8 cellular contexts compared by ENCODE assay signal in genomic region chr11:128720522-128720985, GRCh38. TPM values are rescaled to one million over a fixed set of nuclear protein-coding genes. Genes with fewer than 3 reads are reported as not detected.
DNase-seq lines count a peak whose midpoint lies in the region; ATAC-seq and TF ChIP-seq lines count a peak whose summit lies in the region.

No MANE protein-coding gene starts in this region.

- H3K27ac Mint-ChIP-seq in activated CD8-positive, alpha-beta T cell treated with anti-CD3 and anti-CD28 coated beads for 36 hours: peak overlapping the region; percentile 97

- peaks cover 92% of the 10 kb centered on the region for H3K4me1 Mint-ChIP-seq in activated CD8-positive, alpha-beta T cell treated with anti-CD3 and anti-CD28 coated beads for 36 hours (ENCODE audit: low read depth)

- no peaks in the 10 kb centered on the region for H3K27me3 ChIP-seq in BLaER1 treated with 17β-estradiol and CSF1 and Interleukin-3, amounts not matched to agents 10 nM and 100 nM
- no peaks in the 10 kb centered on the region for H3K27me3 ChIP-seq in lower lobe of right lung (ENCODE audit: low read depth)

- peaks cover 15% of the 10 kb centered on the region for H3K36me3 Mint-ChIP-seq in activated CD8-positive, alpha-beta T cell treated with anti-CD3 and anti-CD28 coated beads for 36 hours (ENCODE audit: low read depth)

- H3K27ac ChIP-seq in BLaER1 treated with 17β-estradiol and CSF1 and Interleukin-3, amounts not matched to agents 10 nM and 100 nM: peak overlapping the region; percentile 87 to 98 (median 94)
- H3K27ac ChIP-seq in lower lobe of right lung: peak overlapping the region; percentile 75

- peak overlapping the region; percentile 78 for H3K4me3 Mint-ChIP-seq in activated CD8-positive, alpha-beta T cell treated with anti-CD3 and anti-CD28 coated beads for 36 hours

- POLR2A ChIA-PET in activated CD8-positive, alpha-beta T cell treated with anti-CD3 and anti-CD28 coated beads for 36 hours (lab: Charles Lee): interaction anchor here (0.9 to 3.1 kb wide), 6 partner anchors 11 to 37 kb away, joined by 3 to 13 read pairs (median 4); no protein-coding TSS in a partner anchor

- H3K27me3 Mint-ChIP-seq in activated CD8-positive, alpha-beta T cell treated with anti-CD3 and anti-CD28 coated beads for 36 hours: no peaks in the 10 kb centered on the region

- no peaks in the 10 kb centered on the region for H3K9me3 Mint-ChIP-seq in activated CD8-positive, alpha-beta T cell treated with anti-CD3 and anti-CD28 coated beads for 36 hours

- H3K4me2 ChIP-seq in BLaER1 treated with 17β-estradiol and CSF1 and Interleukin-3, amounts not matched to agents 10 nM and 100 nM: peak overlapping the region; percentile 89 to 100 (median 98)

- DNase-seq in activated CD8-positive, alpha-beta T cell treated with anti-CD3 and anti-CD28 coated beads for 36 hours: peak; percentile 74
- DNase-seq in lower lobe of right lung (peak; percentile 48), HuH-7 (ENCODE audit: low spot score) (no peak), epidermal melanocyte (ENCODE audit: insufficient read length, low spot score) (no peak), amniotic stem cell (lab: John Stamatoyannopoulos, UW) (no peak)

- CTCF ChIA-PET in activated CD8-positive, alpha-beta T cell treated with anti-CD3 and anti-CD28 coated beads for 36 hours (lab: Charles Lee): interaction anchor here (0.7 kb wide), 1 partner anchor 8 kb away, joined by 3 read pairs; no protein-coding TSS in a partner anchor

- H3K4me1 ChIP-seq in BLaER1 treated with 17β-estradiol and CSF1 and Interleukin-3, amounts not matched to agents 10 nM and 100 nM: peaks cover 97 to 100% (median 99%) of the 10 kb centered on the region in 10 experiments
- H3K4me1 ChIP-seq in lower lobe of right lung: peaks cover 97% of the 10 kb centered on the region

- H3K9me3 ChIP-seq in BLaER1 treated with 17β-estradiol and CSF1 and Interleukin-3, amounts not matched to agents 10 nM and 100 nM (replicated peaks in 1 of 11): no peaks in the 10 kb centered on the region
- H3K9me3 ChIP-seq in lower lobe of right lung: no peaks in the 10 kb centered on the region

- peak; percentile 48 for ATAC-seq in GM19328 (IDR thresholded peaks at IDR 0.05; ENCODE audit: unreplicated experiment)
- ATAC-seq in HG03342 (IDR thresholded peaks at IDR 0.05; ENCODE audit: unreplicated experiment): peak; percentile 55
- peak; percentile 65 for ATAC-seq in activated CD8-positive, alpha-beta T cell treated with anti-CD3 and anti-CD28 coated beads for 36 hours
- ATAC-seq in lower lobe of right lung: no peak

- TF ChIP-seq CTCF in activated CD8-positive, alpha-beta T cell treated with anti-CD3 and anti-CD28 coated beads for 36 hours (IDR thresholded peaks at IDR 0.05): no peak
- TF ChIP-seq CTCF in lower lobe of right lung (IDR thresholded peaks at IDR 0.05): no peak

- peak overlapping the region; percentile 71 to 92 (median 79) for H3K9ac ChIP-seq in BLaER1 treated with 17β-estradiol and CSF1 and Interleukin-3, amounts not matched to agents 10 nM and 100 nM

- H3K4me3 ChIP-seq in BLaER1 treated with 17β-estradiol and CSF1 and Interleukin-3, amounts not matched to agents 10 nM and 100 nM: peak overlapping the region; percentile 28 to 56 (median 49); a peak in 18 of 20 replicates
- H3K4me3 ChIP-seq in lower lobe of right lung: peak overlapping the region; percentile 21

- peaks cover 6 to 100% (median 93%) of the 10 kb centered on the region in 11 experiments; a peak in 20 of 22 replicates for H4K20me1 ChIP-seq in BLaER1 treated with 17β-estradiol and CSF1 and Interleukin-3, amounts not matched to agents 10 nM and 100 nM

- H3K36me3 ChIP-seq in BLaER1 treated with 17β-estradiol and CSF1 and Interleukin-3, amounts not matched to agents 10 nM and 100 nM: peaks cover 7 to 85% (median 65%) of the 10 kb centered on the region in 11 experiments; a peak in 20 of 22 replicates
- H3K36me3 ChIP-seq in lower lobe of right lung: no peaks in the 10 kb centered on the region

- intact Hi-C loops in activated CD8-positive, alpha-beta T cell treated with anti-CD3 and anti-CD28 coated beads for 36 hours (cut with micrococcal nuclease): no loop called here
- intact Hi-C loops in lower lobe of right lung (cut with DNase I): no loop called here

RNA-seq across cellular contexts. Expression of gene FLI1, which starts 26.7 kb away (rescaled TPM):
- 10 to 100 TPM; 43.8 to 47.8 TPM for total RNA-seq in activated CD8-positive, alpha-beta T cell treated with anti-CD3 and anti-CD28 coated beads for 36 hours
- total RNA-seq in lower lobe of right lung: 64.2 TPM

Comparison
In these comparisons a context has a peak if more than half of its experiments do, and no peak if none do; other contexts are left out.
1. ATAC-seq: peak in GM19328 (single experiment), HG03342 (single experiment) and activated CD8-positive, alpha-beta T cell treated with anti-CD3 and anti-CD28 coated beads for 36 hours (single experiment); none in lower lobe of right lung (0 of 2).
2. DNase-seq: peak in activated CD8-positive, alpha-beta T cell treated with anti-CD3 and anti-CD28 coated beads for 36 hours (single experiment) and lower lobe of right lung (single experiment); none in HuH-7 (single experiment), epidermal melanocyte (single experiment) and amniotic stem cell (single experiment).